In genomic region chr16:81520151-81520470, GRCh38 we compare ENCODE assay signal across 17 cellular contexts.
DNase-seq lines count a peak whose midpoint lies in the region; ATAC-seq, FAIRE-seq and TF ChIP-seq lines count a peak whose summit lies in the region.
"Had no signal": no experiment of that assay in that cellular context is flagged by ENCODE, and none has a peak within 500 bp of the region (broad histone marks: within the 10 kb centered on the region; RNA-seq: fewer than 3 reads in every experiment).

No MANE protein-coding gene starts in this region.

- H3K27ac ChIP-seq in OCI-LY3 (ENCODE audit: low read length) (no peak overlapping the region), dorsolateral prefrontal cortex (peak overlapping the region in 49 of 59 donors; percentile 6 to 92 (median 77)), smooth muscle cell (ENCODE audit: low read depth) (no peak overlapping the region)
- H3K27ac ChIP-seq: PC-9, right atrium auricular region had no signal

- H3K4me2 ChIP-seq in OCI-LY3 (ENCODE audit: low read length) (peak overlapping the region; percentile 56), smooth muscle cell (no peak overlapping the region)

- H3K9me3 ChIP-seq in OCI-LY3 (ENCODE audit: insufficient read depth, low read length) (no peaks in the 10 kb centered on the region), smooth muscle cell (replicated peaks; ENCODE audit: low read depth) (no peaks in the 10 kb centered on the region)
- H3K9me3 ChIP-seq: right atrium auricular region had no signal

- CTCF ChIA-PET in activated CD4-positive, alpha-beta memory T cell treated with anti-CD3 and anti-CD28 coated beads, Interleukin-2, amount 10 ng/mL, durations not matched to agents 7 days and 5 days (lab: Charles Lee), result no interaction called here
- CTCF ChIA-PET in activated CD4-positive, alpha-beta memory T cell treated with anti-CD3 and anti-CD28 coated beads for 36 hours (lab: Charles Lee), result no interaction called here

- TF ChIP-seq CTCF in OCI-LY3 (IDR thresholded peaks at IDR 0.05; ENCODE audit: low read depth, low read length), result no peak
- TF ChIP-seq CTCF in dorsolateral prefrontal cortex (IDR thresholded peaks at IDR 0.05 in 54 of 56, conservative IDR thresholded peaks at IDR 0.05 in 2 of 56; ENCODE audit: low read depth in 1 of 56, partially characterized antibody in 56 of 56), result no peak
- no peak for TF ChIP-seq CTCF in smooth muscle cell (IDR thresholded peaks at IDR 0.05; ENCODE audit: borderline replicate concordance, insufficient read depth, poor library complexity, severe bottlenecking)

- H2AFZ ChIP-seq in OCI-LY3 (ENCODE audit: low read depth, low read length), result no peak overlapping the region
- H2AFZ ChIP-seq in smooth muscle cell (ENCODE audit: low read depth), result no peak overlapping the region
- H2AFZ ChIP-seq: PC-9 had no signal

- H3K4me1 ChIP-seq in OCI-LY3 (ENCODE audit: low read length), result peaks cover 20% of the 10 kb centered on the region
- no peaks in the 10 kb centered on the region for H3K4me1 ChIP-seq in smooth muscle cell (ENCODE audit: low read depth)

- 100% methylated on average over 4 of the region's 4 CpGs for WGBS in smooth muscle cell (ENCODE audit: low lambda C conversion rate)

- intact Hi-C loops in activated CD4-positive, alpha-beta memory T cell treated with anti-CD3 and anti-CD28 coated beads for 36 hours (cut with micrococcal nuclease), result no loop called here
- intact Hi-C loops in dorsolateral prefrontal cortex (cut with DNase I), result no loop called here

- POLR2A ChIA-PET in activated CD4-positive, alpha-beta memory T cell treated with anti-CD3 and anti-CD28 coated beads, Interleukin-2, amount 10 ng/mL, durations not matched to agents 7 days and 5 days (lab: Charles Lee), result interaction anchor here (3.2 kb wide), 1 partner anchor 50 kb away, joined by 22 read pairs; no protein-coding TSS in a partner anchor
- POLR2A ChIA-PET in activated CD4-positive, alpha-beta memory T cell treated with anti-CD3 and anti-CD28 coated beads for 36 hours (lab: Charles Lee), result no interaction called here

- ATAC-seq in stimulated activated naive B cell treated with anti-CD40 and anti-IgM and Interleukin-4, amounts not matched to agents 10 μg/mL and 1 μg/mL and 100 μg/mL, for 72 hours (replicated peaks), result no peak
- ATAC-seq: left colon had no signal

- peak overlapping the region; percentile 92 for H3K27ac Mint-ChIP-seq in activated CD4-positive, alpha-beta memory T cell treated with anti-CD3 and anti-CD28 coated beads, Interleukin-2, amount 10 ng/mL, durations not matched to agents 7 days and 5 days
- no peak overlapping the region for H3K27ac Mint-ChIP-seq in activated CD4-positive, alpha-beta memory T cell treated with anti-CD3 and anti-CD28 coated beads for 36 hours
- H3K27ac Mint-ChIP-seq in stimulated activated naive B cell treated with anti-CD40 and anti-IgM and Interleukin-4, amounts not matched to agents 10 μg/mL and 1 μg/mL and 100 μg/mL, for 72 hours, result peak overlapping the region; percentile 89
- H3K27ac Mint-ChIP-seq: nephron had no signal

- H3K79me2 ChIP-seq in OCI-LY3 (ENCODE audit: low read length) (peaks cover 61% of the 10 kb centered on the region), smooth muscle cell (ENCODE audit: low read depth) (peaks cover 91% of the 10 kb centered on the region)

- H3K36me3 ChIP-seq in OCI-LY3 (replicated peaks; ENCODE audit: low read depth, low read length) (peaks cover 24% of the 10 kb centered on the region), smooth muscle cell (ENCODE audit: low read depth) (no peaks in the 10 kb centered on the region)
- H3K36me3 ChIP-seq: right atrium auricular region had no signal

- FAIRE-seq in GM19239 (lab: Jason Lieb, UNC), result no peak
- FAIRE-seq: astrocyte, D721Med had no signal

- H3K4me1 Mint-ChIP-seq in activated CD4-positive, alpha-beta memory T cell treated with anti-CD3 and anti-CD28 coated beads, Interleukin-2, amount 10 ng/mL, durations not matched to agents 7 days and 5 days, result peaks cover 62% of the 10 kb centered on the region
- H3K4me1 Mint-ChIP-seq in activated CD4-positive, alpha-beta memory T cell treated with anti-CD3 and anti-CD28 coated beads for 36 hours (ENCODE audit: low read depth), result peaks cover 29% of the 10 kb centered on the region
- peaks cover 30 to 54% of the 10 kb centered on the region in 2 donors for H3K4me1 Mint-ChIP-seq in stimulated activated naive B cell treated with anti-CD40 and anti-IgM and Interleukin-4, amounts not matched to agents 10 μg/mL and 1 μg/mL and 100 μg/mL, for 72 hours

- no peak for DNase-seq in activated CD4-positive, alpha-beta memory T cell treated with anti-CD3 and anti-CD28 coated beads, Interleukin-2, amount 10 ng/mL, durations not matched to agents 7 days and 5 days
- no peak for DNase-seq in activated CD4-positive, alpha-beta memory T cell treated with anti-CD3 and anti-CD28 coated beads for 36 hours
- DNase-seq in dorsolateral prefrontal cortex (no peak), smooth muscle cell (lab: John Stamatoyannopoulos, UW; ENCODE audit: unreplicated experiment) (no peak), GM19239 (ENCODE audit: insufficient read length, low spot score) (no peak)
- no peak for DNase-seq in stimulated activated naive B cell treated with anti-CD40 and anti-IgM and Interleukin-4, amounts not matched to agents 10 μg/mL and 1 μg/mL and 100 μg/mL, for 72 hours
- DNase-seq in stimulated activated CD4-positive, alpha-beta T cell treated with anti-CD3 and anti-CD28 coated beads, Interleukin-1b, Interleukin-23, amount 100 ng/mL, for 48 hours, result no peak
- DNase-seq: ACHN, left colon, NCI-H1092, PC-9 had no signal

- H3K36me3 Mint-ChIP-seq in activated CD4-positive, alpha-beta memory T cell treated with anti-CD3 and anti-CD28 coated beads, Interleukin-2, amount 10 ng/mL, durations not matched to agents 7 days and 5 days (ENCODE audit: low read depth), result peaks cover 8% of the 10 kb centered on the region
- peaks cover 2% of the 10 kb centered on the region for H3K36me3 Mint-ChIP-seq in activated CD4-positive, alpha-beta memory T cell treated with anti-CD3 and anti-CD28 coated beads for 36 hours
- peaks cover 20 to 31% of the 10 kb centered on the region in 2 donors for H3K36me3 Mint-ChIP-seq in stimulated activated naive B cell treated with anti-CD40 and anti-IgM and Interleukin-4, amounts not matched to agents 10 μg/mL and 1 μg/mL and 100 μg/mL, for 72 hours

- H3K4me3 Mint-ChIP-seq in activated CD4-positive, alpha-beta memory T cell treated with anti-CD3 and anti-CD28 coated beads, Interleukin-2, amount 10 ng/mL, durations not matched to agents 7 days and 5 days, result no peak overlapping the region
- H3K4me3 Mint-ChIP-seq in activated CD4-positive, alpha-beta memory T cell treated with anti-CD3 and anti-CD28 coated beads for 36 hours, result no peak overlapping the region
- no peak overlapping the region for H3K4me3 Mint-ChIP-seq in stimulated activated naive B cell treated with anti-CD40 and anti-IgM and Interleukin-4, amounts not matched to agents 10 μg/mL and 1 μg/mL and 100 μg/mL, for 72 hours
- H3K4me3 Mint-ChIP-seq: nephron; stimulated activated memory B cell treated with anti-CD40 and anti-IgM and Interleukin-4, amounts not matched to agents 10 μg/mL and 1 μg/mL and 100 μg/mL, for 72 hours had no signal

- H3K27me3 Mint-ChIP-seq in activated CD4-positive, alpha-beta memory T cell treated with anti-CD3 and anti-CD28 coated beads, Interleukin-2, amount 10 ng/mL, durations not matched to agents 7 days and 5 days, result no peaks in the 10 kb centered on the region
- H3K27me3 Mint-ChIP-seq in activated CD4-positive, alpha-beta memory T cell treated with anti-CD3 and anti-CD28 coated beads for 36 hours, result no peaks in the 10 kb centered on the region
- no peaks in the 10 kb centered on the region for H3K27me3 Mint-ChIP-seq in stimulated activated naive B cell treated with anti-CD40 and anti-IgM and Interleukin-4, amounts not matched to agents 10 μg/mL and 1 μg/mL and 100 μg/mL, for 72 hours
- H3K27me3 Mint-ChIP-seq: stimulated activated memory B cell treated with anti-CD40 and anti-IgM and Interleukin-4, amounts not matched to agents 10 μg/mL and 1 μg/mL and 100 μg/mL, for 72 hours had no signal

- peaks cover 5% of the 10 kb centered on the region for H3F3A ChIP-seq in smooth muscle cell (ENCODE audit: low read depth)

- H3K9me3 Mint-ChIP-seq in activated CD4-positive, alpha-beta memory T cell treated with anti-CD3 and anti-CD28 coated beads, Interleukin-2, amount 10 ng/mL, durations not matched to agents 7 days and 5 days, result no peaks in the 10 kb centered on the region
- no peaks in the 10 kb centered on the region for H3K9me3 Mint-ChIP-seq in activated CD4-positive, alpha-beta memory T cell treated with anti-CD3 and anti-CD28 coated beads for 36 hours
- H3K9me3 Mint-ChIP-seq in stimulated activated naive B cell treated with anti-CD40 and anti-IgM and Interleukin-4, amounts not matched to agents 10 μg/mL and 1 μg/mL and 100 μg/mL, for 72 hours, result no peaks in the 10 kb centered on the region
- H3K9me3 Mint-ChIP-seq: nephron; stimulated activated memory B cell treated with anti-CD40 and anti-IgM and Interleukin-4, amounts not matched to agents 10 μg/mL and 1 μg/mL and 100 μg/mL, for 72 hours had no signal

- H3K27me3 ChIP-seq in OCI-LY3 (ENCODE audit: low read depth, low read length) (no peaks in the 10 kb centered on the region), dorsolateral prefrontal cortex (no peaks in the 10 kb centered on the region), smooth muscle cell (ENCODE audit: low read depth) (no peaks in the 10 kb centered on the region)
- H3K27me3 ChIP-seq: right atrium auricular region had no signal

- H4K20me1 ChIP-seq in OCI-LY3 (ENCODE audit: insufficient read depth, low read length) (peaks cover 85% of the 10 kb centered on the region), smooth muscle cell (ENCODE audit: low read depth) (peaks cover 96% of the 10 kb centered on the region)

- H3K4me3 ChIP-seq in OCI-LY3 (ENCODE audit: low read length), result no peak overlapping the region
- H3K4me3 ChIP-seq in dorsolateral prefrontal cortex, result peak overlapping the region in 4 of 59 donors; percentile 12 to 14 (median 13)
- H3K4me3 ChIP-seq in smooth muscle cell, result no peak overlapping the region
- H3K4me3 ChIP-seq: PC-9, right atrium auricular region had no signal

- no peak overlapping the region for H3K9ac ChIP-seq in OCI-LY3 (ENCODE audit: low read length)
- no peak overlapping the region for H3K9ac ChIP-seq in smooth muscle cell (ENCODE audit: low read depth)

Comparison
In these comparisons a context has a peak if more than half of its experiments do, and no peak if none do; other contexts are left out.
1. H3K27ac ChIP-seq: peak in dorsolateral prefrontal cortex (49 of 59); none in OCI-LY3 (single experiment) and smooth muscle cell (single experiment).